ENCODE assay signal across 27 cellular contexts in genomic region chr18:72808688-72809087, GRCh38. TPM values are rescaled to one million over a fixed set of nuclear protein-coding genes. Genes with fewer than 3 reads are reported as not detected.
"Had no signal": no experiment of that assay in that cellular context is flagged by ENCODE, and none has a peak within 500 bp of the region (broad histone marks: within the 10 kb centered on the region; RNA-seq: fewer than 3 reads in every experiment).

No MANE protein-coding gene starts in this region.

- H3K4me3 Mint-ChIP-seq: activated B cell treated with CpG ODN at 0.5 μM for 24 hours; activated CD4-positive, alpha-beta T cell treated with anti-CD3 and anti-CD28 coated beads for 36 hours; activated naive CD8-positive, alpha-beta T cell; activated T-cell treated with anti-CD3 and anti-CD28 coated beads, Interleukin-2, amount 50 U/mL, for 72 hours; brain; natural killer cell treated with Interleukin-12 subunit alpha and Interleukin-12 subunit beta and Interleukin-15 and Interleukin-18, amount 100 ng/mL, for 72 hours; T-cell had no signal

- DNase-seq: activated B cell treated with CpG ODN at 0.5 μM for 24 hours; activated CD4-positive, alpha-beta T cell treated with anti-CD3 and anti-CD28 coated beads for 36 hours; activated naive CD4-positive, alpha-beta T cell treated with Interleukin-2 at 50 U/mL for 16 hours; activated T-cell treated with anti-CD3 and anti-CD28 coated beads for 4 hours; activated T-cell treated with anti-CD3 and anti-CD28 coated beads, Interleukin-2, amount 50 U/mL, for 72 hours; lower lobe of right lung; mesendoderm; mucosa of descending colon; stimulated activated CD4-positive, alpha-beta T cell treated with anti-CD3 and anti-CD28 coated beads, Interleukin-12 subunit alpha, Interleukin-12 subunit beta, amount 100 ng/mL, for 4 hours; stimulated activated CD4-positive, alpha-beta T cell treated with anti-CD3 and anti-CD28 coated beads, Interleukin-4, amount 100 ng/mL, for 1 hour; stimulated activated naive CD8-positive, alpha-beta T cell treated with anti-CD3 and anti-CD28 coated beads, Interleukin-15, Interleukin-2, amounts not matched to agents 100 U/mL and 50 U/mL, for 24 hours; T-cell; trophoblast cell had no signal

- H3K9me3 Mint-ChIP-seq: activated B cell treated with CpG ODN at 0.5 μM for 24 hours, brain had no signal

- H3K27me3 ChIP-seq: ascending aorta, cardiac muscle cell, gastroesophageal sphincter had no signal

- H3K27ac Mint-ChIP-seq: activated B cell treated with CpG ODN at 0.5 μM for 24 hours; activated CD4-positive, alpha-beta T cell treated with anti-CD3 and anti-CD28 coated beads for 36 hours; activated naive CD8-positive, alpha-beta T cell; activated T-cell treated with anti-CD3 and anti-CD28 coated beads, Interleukin-2, amount 50 U/mL, for 72 hours; brain; natural killer cell treated with Interleukin-12 subunit alpha and Interleukin-12 subunit beta and Interleukin-15 and Interleukin-18, amount 100 ng/mL, for 72 hours; T-cell had no signal

- H3K36me3 ChIP-seq: ascending aorta, cardiac muscle cell, gastroesophageal sphincter, lower lobe of right lung, thoracic aorta had no signal

- H3K4me1 Mint-ChIP-seq: activated B cell treated with CpG ODN at 0.5 μM for 24 hours; activated CD4-positive, alpha-beta T cell treated with anti-CD3 and anti-CD28 coated beads for 36 hours; brain; T-cell had no signal

- H3K4me1 ChIP-seq: ascending aorta, gastroesophageal sphincter, lower lobe of right lung had no signal

- H3K9me3 ChIP-seq: ascending aorta, gastroesophageal sphincter, lower lobe of right lung, mucosa of descending colon, thoracic aorta had no signal

- H3K27ac ChIP-seq: ascending aorta, cardiac muscle cell, gastroesophageal sphincter, lower lobe of right lung, skin epidermis, thoracic aorta had no signal

- H3K27me3 Mint-ChIP-seq: activated B cell treated with CpG ODN at 0.5 μM for 24 hours; activated CD4-positive, alpha-beta T cell treated with anti-CD3 and anti-CD28 coated beads for 36 hours; natural killer cell treated with Interleukin-12 subunit alpha and Interleukin-12 subunit beta and Interleukin-15 and Interleukin-18, amount 100 ng/mL, for 72 hours; T-cell had no signal

- ATAC-seq: activated CD4-positive, alpha-beta T cell treated with anti-CD3 and anti-CD28 coated beads for 36 hours; activated T-cell treated with anti-CD3 and anti-CD28 coated beads, Interleukin-2, amount 50 U/mL, for 72 hours; gastroesophageal sphincter; lower lobe of right lung; mucosa of descending colon; natural killer cell treated with Interleukin-12 subunit alpha and Interleukin-12 subunit beta and Interleukin-15 and Interleukin-18, amount 100 ng/mL, for 72 hours; sciatic nerve; stimulated activated naive CD8-positive, alpha-beta T cell treated with anti-CD3 and anti-CD28 coated beads, Interleukin-15, Interleukin-2, amounts not matched to agents 100 U/mL and 50 U/mL, for 24 hours; T-cell had no signal

- H3K4me3 ChIP-seq: ascending aorta, cardiac muscle cell, gastroesophageal sphincter, lower lobe of right lung, mucosa of descending colon, skin epidermis, thoracic aorta had no signal

- H3K36me3 Mint-ChIP-seq: activated naive CD8-positive, alpha-beta T cell; brain; natural killer cell treated with Interleukin-12 subunit alpha and Interleukin-12 subunit beta and Interleukin-15 and Interleukin-18, amount 100 ng/mL, for 72 hours; T-cell had no signal

RNA-seq across cellular contexts. Expression of gene NETO1, which starts 59.1 kb away (rescaled TPM):
- total RNA-seq: activated CD4-positive, alpha-beta T cell treated with anti-CD3 and anti-CD28 coated beads for 36 hours; ascending aorta; endothelial cell of umbilical vein; lower lobe of right lung; mucosa of descending colon; myocyte; natural killer cell treated with Interleukin-12 subunit alpha and Interleukin-12 subunit beta and Interleukin-15 and Interleukin-18, amount 100 ng/mL, for 72 hours; osteoblast; T-helper 2 cell treated with Interferon-gamma antibody and Interleukin-4, amounts not matched to agents 100 ng/mL and 5 ng/mL, for 36 hours had no signal
- polyA plus RNA-seq: endothelial cell of umbilical vein, esophagus had no signal
